7 cellular contexts compared by ENCODE assay signal in the genomic region with DNA sequence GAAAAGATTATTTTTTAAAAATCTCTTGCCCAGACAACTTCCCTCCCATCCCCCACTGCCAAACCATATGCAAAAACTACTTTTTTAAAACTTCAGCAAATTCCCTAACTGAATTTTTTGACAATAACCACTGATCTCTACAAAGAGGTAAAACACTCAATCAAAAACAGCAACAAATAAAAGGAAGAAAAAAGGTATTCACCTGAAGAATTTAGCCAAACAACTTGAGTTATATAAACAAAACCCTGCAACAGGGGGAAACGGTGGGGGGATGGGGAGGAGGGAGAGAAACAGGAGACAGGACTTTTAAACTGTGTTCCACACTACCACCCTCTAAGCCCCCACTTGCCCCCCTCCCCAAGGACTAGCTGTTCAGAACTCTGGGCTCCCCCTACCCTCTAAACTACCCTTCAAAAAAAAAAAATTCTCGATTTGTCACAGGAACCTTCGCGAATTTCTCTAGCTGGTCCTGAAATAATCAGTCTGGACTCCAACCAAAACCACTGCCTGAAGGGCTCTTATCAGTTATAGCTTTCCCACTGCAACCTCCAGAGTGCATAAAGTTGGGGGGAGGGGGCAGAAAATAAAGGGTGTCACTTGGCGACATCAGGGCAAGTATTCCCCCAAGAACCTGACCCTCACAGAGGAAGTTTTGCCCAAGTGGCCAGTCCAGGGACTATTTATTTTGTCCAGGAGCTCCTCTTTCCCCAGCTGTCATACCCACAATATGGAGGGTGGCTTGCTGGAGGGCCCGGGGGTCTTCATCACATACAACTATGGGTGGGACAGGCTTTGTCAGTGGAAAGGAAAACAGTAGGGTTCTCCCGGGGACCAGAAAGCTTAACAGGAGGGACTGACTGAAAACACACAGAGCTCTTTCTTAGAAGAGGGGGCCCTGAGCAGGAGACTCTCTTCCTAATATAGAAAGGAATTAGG.
A peak's percentile ranks its signal among the peaks of the same experiment; 100 is the strongest.
DNase-seq lines count a peak whose midpoint lies in the region; ATAC-seq lines count a peak whose summit lies in the region.

No MANE protein-coding gene starts in this region.

- peak overlapping the region; percentile 90 for H3K27ac ChIP-seq in cingulate gyrus (ENCODE audit: low read depth, low read length)

- DNase-seq in ELR (ENCODE audit: low read depth) (peak; percentile 50), NCI-H2029 treated with DMSO at 0.1 percent for 48 hours (lab: John Stamatoyannopoulos, UW) (peak; percentile 63), medulla oblongata (ENCODE audit: extremely low spot score) (peak; percentile 51), SW480 (ENCODE audit: low spot score) (no peak), GOT3 (lab: John Stamatoyannopoulos, UW) (no peak)

- no peak for ATAC-seq in GM19397 (IDR thresholded peaks at IDR 0.05; ENCODE audit: unreplicated experiment)

Comparison
In these comparisons a context has a peak if more than half of its experiments do, and no peak if none do; other contexts are left out.
1. DNase-seq: peak in ELR (single experiment), NCI-H2029 treated with DMSO at 0.1 percent for 48 hours (single experiment) and medulla oblongata (single experiment); none in SW480 (single experiment) and GOT3 (single experiment).